In genomic region chr11:11976476-11977187, GRCh38 we compare ENCODE assay signal across 11 cellular contexts. TPM values are rescaled to one million over a fixed set of nuclear protein-coding genes. Genes with fewer than 3 reads are reported as not detected.
DNase-seq lines count a peak whose midpoint lies in the region; ATAC-seq, FAIRE-seq and TF ChIP-seq lines count a peak whose summit lies in the region.
"Had no signal": no experiment of that assay in that cellular context is flagged by ENCODE, and none has a peak within 500 bp of the region (broad histone marks: within the 10 kb centered on the region; RNA-seq: fewer than 3 reads in every experiment).

No MANE protein-coding gene starts in this region.

- in situ Hi-C loops in G401 (cut with HindIII; ENCODE audit: low sequenced_read_pairs): no loop called here

- H3K27me3 Mint-ChIP-seq in activated naive CD4-positive, alpha-beta T cell treated with anti-CD3 and anti-CD28 coated beads for 36 hours (ENCODE audit: low read depth): no peaks in the 10 kb centered on the region
- H3K27me3 Mint-ChIP-seq in stimulated activated memory B cell treated with anti-CD40 and anti-IgM and Interleukin-4, amounts not matched to agents 10 μg/mL and 1 μg/mL and 100 μg/mL, for 72 hours: peaks cover 5% of the 10 kb centered on the region
- H3K27me3 Mint-ChIP-seq: naive thymus-derived CD8-positive, alpha-beta T cell had no signal

- TF ChIP-seq POLR2A in H54 (IDR thresholded peaks at IDR 0.05; ENCODE audit: low read depth, low read length) (0 out of 2 replicates have a peak, but pooled peaks have one; percentile 24), adrenal gland (IDR thresholded peaks at IDR 0.05) (no peak), heart left ventricle (IDR thresholded peaks at IDR 0.05) (no peak), prostate gland (IDR thresholded peaks at IDR 0.05) (no peak)

- no peak overlapping the region for H3K27ac Mint-ChIP-seq in activated naive CD4-positive, alpha-beta T cell treated with anti-CD3 and anti-CD28 coated beads for 36 hours
- no peak overlapping the region for H3K27ac Mint-ChIP-seq in stimulated activated memory B cell treated with anti-CD40 and anti-IgM and Interleukin-4, amounts not matched to agents 10 μg/mL and 1 μg/mL and 100 μg/mL, for 72 hours
- H3K27ac Mint-ChIP-seq: activated naive CD8-positive, alpha-beta T cell treated with anti-CD3 and anti-CD28 coated beads for 36 hours had no signal

- H3K27ac ChIP-seq in adrenal gland (peak overlapping the region in 4 of 5 donors; percentile 15 to 89 (median 51)), heart left ventricle (peak overlapping the region; percentile 61 to 97 (median 88)), prostate gland (peak overlapping the region; percentile 52 to 57)

- peak in 3 of 4 donors; percentile 4 to 25 (median 16) for ATAC-seq in heart left ventricle
- no peak for ATAC-seq in stimulated activated memory B cell treated with anti-CD40 and anti-IgM and Interleukin-4, amounts not matched to agents 10 μg/mL and 1 μg/mL and 100 μg/mL, for 72 hours
- ATAC-seq: naive thymus-derived CD8-positive, alpha-beta T cell had no signal

- H3K36me3 ChIP-seq in adrenal gland (replicated peaks in 1 of 2) (no peaks in the 10 kb centered on the region), heart left ventricle (no peaks in the 10 kb centered on the region), prostate gland (no peaks in the 10 kb centered on the region)

- no peaks in the 10 kb centered on the region for H3K36me3 Mint-ChIP-seq in activated naive CD4-positive, alpha-beta T cell treated with anti-CD3 and anti-CD28 coated beads for 36 hours (ENCODE audit: low read depth)
- H3K36me3 Mint-ChIP-seq in stimulated activated memory B cell treated with anti-CD40 and anti-IgM and Interleukin-4, amounts not matched to agents 10 μg/mL and 1 μg/mL and 100 μg/mL, for 72 hours: no peaks in the 10 kb centered on the region
- H3K36me3 Mint-ChIP-seq: activated naive CD8-positive, alpha-beta T cell treated with anti-CD3 and anti-CD28 coated beads for 36 hours; CD4-positive, alpha-beta memory T cell; naive thymus-derived CD8-positive, alpha-beta T cell had no signal

- no peaks in the 10 kb centered on the region for H3K9me3 ChIP-seq in adrenal gland (replicated peaks in 1 of 3)
- H3K9me3 ChIP-seq in heart left ventricle: peaks cover 0 to 5% (median 0%) of the 10 kb centered on the region in 12 donors
- H3K9me3 ChIP-seq in prostate gland: no peaks in the 10 kb centered on the region

- H3K9me3 Mint-ChIP-seq in activated naive CD4-positive, alpha-beta T cell treated with anti-CD3 and anti-CD28 coated beads for 36 hours: no peaks in the 10 kb centered on the region
- H3K9me3 Mint-ChIP-seq in stimulated activated memory B cell treated with anti-CD40 and anti-IgM and Interleukin-4, amounts not matched to agents 10 μg/mL and 1 μg/mL and 100 μg/mL, for 72 hours: peaks cover 4% of the 10 kb centered on the region
- H3K9me3 Mint-ChIP-seq: activated naive CD8-positive, alpha-beta T cell treated with anti-CD3 and anti-CD28 coated beads for 36 hours; CD4-positive, alpha-beta memory T cell had no signal

- intact Hi-C loops in adrenal gland (cut with DNase I): no loop called here
- intact Hi-C loops in heart left ventricle (cut with DNase I): loop anchor here in 3 of 10 donors (5.0 to 10.0 kb wide), 3 partner anchors 36 to 68 kb away; no protein-coding TSS in a partner anchor
- intact Hi-C loops in prostate gland (cut with DNase I): no loop called here
- intact Hi-C loops in activated naive CD4-positive, alpha-beta T cell treated with anti-CD3 and anti-CD28 coated beads for 36 hours (cut with micrococcal nuclease): no loop called here

- H3K4me3 Mint-ChIP-seq in activated naive CD4-positive, alpha-beta T cell treated with anti-CD3 and anti-CD28 coated beads for 36 hours: no peak overlapping the region
- H3K4me3 Mint-ChIP-seq in stimulated activated memory B cell treated with anti-CD40 and anti-IgM and Interleukin-4, amounts not matched to agents 10 μg/mL and 1 μg/mL and 100 μg/mL, for 72 hours: no peak overlapping the region
- H3K4me3 Mint-ChIP-seq: activated naive CD8-positive, alpha-beta T cell treated with anti-CD3 and anti-CD28 coated beads for 36 hours; naive thymus-derived CD8-positive, alpha-beta T cell had no signal

- H3K4me1 ChIP-seq in adrenal gland (replicated peaks in 1 of 2) (peaks cover 30 to 60% of the 10 kb centered on the region in 2 donors), heart left ventricle (peaks cover 29 to 100% (median 97%) of the 10 kb centered on the region in 12 donors), prostate gland (replicated peaks) (no peaks in the 10 kb centered on the region)

- FAIRE-seq in H54 (lab: Jason Lieb, UNC): no peak

- no peaks in the 10 kb centered on the region for H3K4me1 Mint-ChIP-seq in activated naive CD4-positive, alpha-beta T cell treated with anti-CD3 and anti-CD28 coated beads for 36 hours (ENCODE audit: low read depth)
- H3K4me1 Mint-ChIP-seq in stimulated activated memory B cell treated with anti-CD40 and anti-IgM and Interleukin-4, amounts not matched to agents 10 μg/mL and 1 μg/mL and 100 μg/mL, for 72 hours: peaks cover 4% of the 10 kb centered on the region
- H3K4me1 Mint-ChIP-seq: activated naive CD8-positive, alpha-beta T cell treated with anti-CD3 and anti-CD28 coated beads for 36 hours had no signal

- CTCF ChIA-PET in activated naive CD4-positive, alpha-beta T cell treated with anti-CD3 and anti-CD28 coated beads for 36 hours (lab: Charles Lee): interaction anchor here (0.7 to 3.0 kb wide), 2 partner anchors 10 to 320 kb away, joined by 3 to 11 read pairs; no protein-coding TSS in a partner anchor

- H3K4me3 ChIP-seq in adrenal gland (no peak overlapping the region), heart left ventricle (no peak overlapping the region), prostate gland (no peak overlapping the region)

- 54 to 68% (median 64%) methylated on average over 2 to 7 of the region's 7 CpGs for WGBS in adrenal gland, 4 donors
- 32 to 42% (median 37%) methylated on average over 5 to 7 of the region's 7 CpGs for WGBS in heart left ventricle, 4 donors
- 56% methylated on average over 7 of the region's 7 CpGs for WGBS in prostate gland

- no peak for DNase-seq in H54 (ENCODE audit: insufficient read length, low spot score)
- DNase-seq in adrenal gland: peak in 1 of 7 donors; percentile 50
- DNase-seq in heart left ventricle: peak; percentile 49 to 76 (median 75)
- no peak for DNase-seq in prostate gland (ENCODE audit: low spot score)
- DNase-seq in activated naive CD4-positive, alpha-beta T cell treated with anti-CD3 and anti-CD28 coated beads for 36 hours: no peak
- DNase-seq in G401 (ENCODE audit: low spot score): no peak
- DNase-seq in stimulated activated CD4-positive, alpha-beta T cell treated with anti-CD3 and anti-CD28 coated beads, Interleukin-2, amount 100 ng/mL, for 48 hours: no peak
- DNase-seq: activated naive CD8-positive, alpha-beta T cell treated with anti-CD3 and anti-CD28 coated beads for 36 hours; CD4-positive, alpha-beta memory T cell; naive thymus-derived CD8-positive, alpha-beta T cell had no signal

- no peak for TF ChIP-seq CTCF in adrenal gland (IDR thresholded peaks at IDR 0.05)
- TF ChIP-seq CTCF in heart left ventricle (IDR thresholded peaks at IDR 0.05): peak in 3 of 12 donors; percentile 19 to 34 (median 20)
- TF ChIP-seq CTCF in prostate gland (IDR thresholded peaks at IDR 0.05): no peak

- H3K27me3 ChIP-seq in adrenal gland (no peaks in the 10 kb centered on the region), heart left ventricle (no peaks in the 10 kb centered on the region), prostate gland (replicated peaks; ENCODE audit: insufficient read depth) (no peaks in the 10 kb centered on the region)

RNA-seq across cellular contexts. Expression of gene DKK3, which starts 31.8 kb away (rescaled TPM):
- 100 to 1,000 TPM in 5 of 8 donors, 10 to 100 TPM in 3; 57.9 to 330 (median 113) TPM for total RNA-seq in adrenal gland
- 100 to 1,000 TPM in 1 of 3 donors, 10 to 100 TPM in 2; 73.6 to 175 (median 74.6) TPM for polyA plus RNA-seq in adrenal gland
- 100 to 1,000 TPM; 405 to 851 (median 724) TPM for total RNA-seq in heart left ventricle
- 100 to 1,000 TPM; 117 to 396 TPM for polyA plus RNA-seq in heart left ventricle
- 100 to 1,000 TPM; 160 to 273 TPM for total RNA-seq in prostate gland
- not detected for total RNA-seq in activated naive CD4-positive, alpha-beta T cell treated with anti-CD3 and anti-CD28 coated beads for 36 hours
- total RNA-seq in G401 (2014; rRNA removed; shearing (Covaris generic)): 29.5 and 55.1 TPM in 2 replicates

Comparison
In these comparisons a context has a peak if more than half of its experiments do, and no peak if none do; other contexts are left out.
1. DNase-seq: peak in heart left ventricle (5 of 5); none in H54 (single experiment), prostate gland (single experiment), activated naive CD4-positive, alpha-beta T cell treated with anti-CD3 and anti-CD28 coated beads for 36 hours (single experiment), G401 (single experiment) and stimulated activated CD4-positive, alpha-beta T cell treated with anti-CD3 and anti-CD28 coated beads, Interleukin-2, amount 100 ng/mL, for 48 hours (0 of 2).
2. RNA of gene DKK3, which starts 31.8 kb away (total RNA-seq): 405 to 851 TPM in heart left ventricle, 160 to 273 TPM in prostate gland, 57.9 to 330 TPM in adrenal gland and 29.5 to 55.1 TPM in G401; not detected in activated naive CD4-positive, alpha-beta T cell treated with anti-CD3 and anti-CD28 coated beads for 36 hours; every median in the first group is over 10 times any median in the second.
3. Peak in every context shown above with its lines, with median percentiles within 50 percentile points of each other: H3K27ac ChIP-seq.